In genomic region chr5:9361835-9362234, GRCh38 we compare ENCODE assay signal across 8 cellular contexts.
DNase-seq lines count a peak whose midpoint lies in the region; ATAC-seq, FAIRE-seq and TF ChIP-seq lines count a peak whose summit lies in the region.

No MANE protein-coding gene starts in this region.

- no peak overlapping the region for H3K27ac ChIP-seq in small intestine (ENCODE audit: low read depth in 1 of 2, low read length in 1 of 2)
- H3K27ac ChIP-seq in sigmoid colon = no peak overlapping the region

- peaks cover 0 to 5% (median 0%) of the 10 kb centered on the region in 7 donors for H3K9me3 Mint-ChIP-seq in CD14-positive monocyte

- ATAC-seq in GM18517 (IDR thresholded peaks at IDR 0.05; ENCODE audit: unreplicated experiment) (peak; percentile 81), HG02938 (IDR thresholded peaks at IDR 0.05; ENCODE audit: unreplicated experiment) (peak; percentile 62)

- intact Hi-C loops in CD14-positive monocyte (cut with micrococcal nuclease) = no loop called here
- intact Hi-C loops in head of caudate nucleus (cut with DNase I) = no loop called here
- intact Hi-C loops in sigmoid colon (cut with DNase I) = loop anchor here (5.0 kb wide), 1 partner anchor 180 kb away; no protein-coding TSS in a partner anchor

- H3K4me1 ChIP-seq in small intestine (ENCODE audit: control insufficient read depth in 2 of 2, insufficient read depth in 1 of 2, low read depth in 1 of 2, low read length in 1 of 2) (no peaks in the 10 kb centered on the region), sigmoid colon (peaks cover 0 to 14% (median 0%) of the 10 kb centered on the region in 4 donors)

- no peak overlapping the region for H3K27ac Mint-ChIP-seq in CD14-positive monocyte

- TF ChIP-seq POLR2A in sigmoid colon (IDR thresholded peaks at IDR 0.05) = no peak

- no peak for TF ChIP-seq EP300 in sigmoid colon (IDR thresholded peaks at IDR 0.05)

- no peak overlapping the region for H3K4me3 Mint-ChIP-seq in CD14-positive monocyte

- H3K36me3 ChIP-seq in small intestine (ENCODE audit: control insufficient read depth in 2 of 2, insufficient read depth in 2 of 2, low read length in 2 of 2) (no peaks in the 10 kb centered on the region), sigmoid colon (no peaks in the 10 kb centered on the region)

- H3K4me3 ChIP-seq in small intestine (ENCODE audit: low read depth in 1 of 2, low read length in 2 of 2) (no peak overlapping the region), sigmoid colon (no peak overlapping the region)

- peaks cover 0 to 2% (median 0%) of the 10 kb centered on the region in 3 donors for H3K27me3 Mint-ChIP-seq in CD14-positive monocyte (ENCODE audit: low read depth in 3 of 3)

- no peaks in the 10 kb centered on the region for H3K36me3 Mint-ChIP-seq in CD14-positive monocyte

- TF ChIP-seq CTCF in CD14-positive monocyte (IDR thresholded peaks at IDR 0.05) (peak; percentile 65), sigmoid colon (IDR thresholded peaks at IDR 0.05) (peak in 2 of 4 experiments; percentile 35 to 47)

- H3K9me3 ChIP-seq in small intestine (ENCODE audit: control insufficient read depth, low read depth) = no peaks in the 10 kb centered on the region
- H3K9me3 ChIP-seq in sigmoid colon = no peaks in the 10 kb centered on the region

- H3K4me1 Mint-ChIP-seq in CD14-positive monocyte = no peaks in the 10 kb centered on the region

- H3K27me3 ChIP-seq in small intestine (ENCODE audit: control insufficient read depth in 2 of 2, insufficient read depth in 2 of 2, low read length in 2 of 2) = no peaks in the 10 kb centered on the region
- H3K27me3 ChIP-seq in sigmoid colon = no peaks in the 10 kb centered on the region

- no peak for FAIRE-seq in small intestine (lab: Jason Lieb, UNC)

- no peak for DNase-seq in CD14-positive monocyte (ENCODE audit: low spot score)
- peak; percentile 37 for DNase-seq in NCI-H1694 treated with DMSO at 0.1 percent for 48 hours (lab: John Stamatoyannopoulos, UW)
- DNase-seq in activated CD4-positive, alpha-beta T cell treated with anti-CD3 and anti-CD28 coated beads, Interleukin-2, amount 50 U/mL, for 4 hours = peak; percentile 1 to 13
- peak in 41 of 42 donors; percentile 20 to 86 (median 64) for DNase-seq in head of caudate nucleus
- DNase-seq in small intestine = peak; percentile 72
- DNase-seq in sigmoid colon = no peak

- WGBS in small intestine, 3 donors = 30 to 48% (median 40%) methylated on average over 8 of the region's 8 CpGs
- WGBS in sigmoid colon, 2 donors = 42 to 46% methylated on average over 8 of the region's 8 CpGs

Comparison
In these comparisons a context has a peak if more than half of its experiments do, and no peak if none do; other contexts are left out.
1. DNase-seq: peak in NCI-H1694 treated with DMSO at 0.1 percent for 48 hours (single experiment), activated CD4-positive, alpha-beta T cell treated with anti-CD3 and anti-CD28 coated beads, Interleukin-2, amount 50 U/mL, for 4 hours (2 of 2), head of caudate nucleus (41 of 42) and small intestine (single experiment); none in CD14-positive monocyte (single experiment) and sigmoid colon (single experiment).